In the genomic region with DNA sequence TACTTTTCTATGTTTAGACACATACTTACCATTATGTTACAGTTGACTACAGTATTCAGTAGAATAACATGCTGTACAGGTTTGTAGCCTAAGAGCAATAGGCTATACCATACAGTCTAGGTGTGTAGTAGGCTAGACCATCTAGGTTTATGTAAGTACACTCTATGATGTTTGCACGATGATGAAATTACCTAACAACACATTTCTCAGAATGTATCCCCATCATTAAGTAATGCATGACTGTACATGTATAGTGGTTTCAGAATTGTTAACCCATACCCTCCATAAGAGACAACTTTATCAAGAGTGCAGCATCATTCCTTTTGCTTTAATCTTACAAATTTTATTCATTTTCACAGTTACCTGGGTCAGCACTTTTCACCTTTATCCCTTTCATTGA, we compare ENCODE assay signal across 25 cellular contexts.
DNase-seq lines count a peak whose midpoint lies in the region; ATAC-seq, FAIRE-seq and TF ChIP-seq lines count a peak whose summit lies in the region.
"Had no signal": no experiment of that assay in that cellular context is flagged by ENCODE, and none has a peak within 500 bp of the region (broad histone marks: within the 10 kb centered on the region; RNA-seq: fewer than 3 reads in every experiment).

No MANE protein-coding gene starts in this region.

- H3K9me3 Mint-ChIP-seq in activated T-cell treated with anti-CD3 and anti-CD28 coated beads, Interleukin-2, amount 50 U/mL, for 72 hours: no peaks in the 10 kb centered on the region
- H3K9me3 Mint-ChIP-seq: CD4-positive, alpha-beta T cell; CD8-positive, alpha-beta memory T cell; GM23338; HFFc6 had no signal

- peaks cover 18% of the 10 kb centered on the region for H3K27me3 Mint-ChIP-seq in activated T-cell treated with anti-CD3 and anti-CD28 coated beads, Interleukin-2, amount 50 U/mL, for 72 hours (ENCODE audit: low read depth)
- H3K27me3 Mint-ChIP-seq: CD4-positive, alpha-beta T cell; CD8-positive, alpha-beta memory T cell had no signal

- TF ChIP-seq CTCF in bronchial epithelial cell (IDR thresholded peaks at IDR 0.05; ENCODE audit: insufficient read depth, low read length, severe bottlenecking) (no peak), epithelial cell of esophagus (IDR thresholded peaks at IDR 0.05; ENCODE audit: insufficient read depth, low read depth, low read length, missing control alignments) (no peak), sigmoid colon (IDR thresholded peaks at IDR 0.05) (no peak)

- 88 to 95% methylated on average over 1 of the region's 1 CpG for WGBS in sigmoid colon, 2 donors

- H3K36me3 ChIP-seq in bronchial epithelial cell (ENCODE audit: control insufficient read depth, insufficient read depth, low read length): no peaks in the 10 kb centered on the region
- H3K36me3 ChIP-seq in sigmoid colon: no peaks in the 10 kb centered on the region
- H3K36me3 ChIP-seq: BE2C, HAP-1 had no signal

- H3K27ac ChIP-seq in sigmoid colon: no peak overlapping the region
- H3K27ac ChIP-seq: 22Rv1; BLaER1 treated with 17β-estradiol and CSF1 and Interleukin-3, amounts not matched to agents 10 nM and 100 nM had no signal

- H3K4me1 Mint-ChIP-seq in activated T-cell treated with anti-CD3 and anti-CD28 coated beads, Interleukin-2, amount 50 U/mL, for 72 hours (ENCODE audit: low read depth): no peaks in the 10 kb centered on the region
- H3K4me1 Mint-ChIP-seq: CD14-positive monocyte; CD8-positive, alpha-beta memory T cell had no signal

- H3K36me3 Mint-ChIP-seq in activated T-cell treated with anti-CD3 and anti-CD28 coated beads, Interleukin-2, amount 50 U/mL, for 72 hours (ENCODE audit: insufficient read depth in 2 of 2): no peaks in the 10 kb centered on the region
- H3K36me3 Mint-ChIP-seq: CD8-positive, alpha-beta memory T cell had no signal

- ATAC-seq in activated T-cell treated with anti-CD3 and anti-CD28 coated beads, Interleukin-2, amount 50 U/mL, for 72 hours (replicated peaks in 1 of 2): peak; percentile 37 to 55
- ATAC-seq: GM23338 had no signal

- no peak overlapping the region for H3K4me3 Mint-ChIP-seq in activated T-cell treated with anti-CD3 and anti-CD28 coated beads, Interleukin-2, amount 50 U/mL, for 72 hours
- H3K4me3 Mint-ChIP-seq: CD14-positive monocyte; CD4-positive, alpha-beta T cell; CD8-positive, alpha-beta memory T cell; GM23338; HFFc6 had no signal

- no peak for TF ChIP-seq POLR2A in sigmoid colon (IDR thresholded peaks at IDR 0.05)

- H3K4me3 ChIP-seq in bronchial epithelial cell (ENCODE audit: low read depth, low read length) (no peak overlapping the region), epithelial cell of esophagus (ENCODE audit: low read length) (no peak overlapping the region), sigmoid colon (no peak overlapping the region)
- H3K4me3 ChIP-seq: BLaER1 treated with 17β-estradiol and CSF1 and Interleukin-3, amounts not matched to agents 10 nM and 100 nM; GM23338; HAP-1 had no signal

- no peaks in the 10 kb centered on the region for H3K9me3 ChIP-seq in sigmoid colon
- H3K9me3 ChIP-seq: BE2C; BLaER1 treated with 17β-estradiol and CSF1 and Interleukin-3, amounts not matched to agents 10 nM and 100 nM; HAP-1 had no signal

- no peak for FAIRE-seq in bronchial epithelial cell (lab: Jason Lieb, UNC)
- FAIRE-seq: A204.1, D721Med, GM12891, GM18507, H54 had no signal

- intact Hi-C loops in sigmoid colon (cut with DNase I): no loop called here

- no peak for TF ChIP-seq EP300 in sigmoid colon (IDR thresholded peaks at IDR 0.05)

- no peak overlapping the region for H3K27ac Mint-ChIP-seq in activated T-cell treated with anti-CD3 and anti-CD28 coated beads, Interleukin-2, amount 50 U/mL, for 72 hours
- H3K27ac Mint-ChIP-seq: CD14-positive monocyte; CD4-positive, alpha-beta T cell; CD8-positive, alpha-beta memory T cell; GM23338; HFFc6 had no signal

- H3K27me3 ChIP-seq in bronchial epithelial cell (ENCODE audit: control insufficient read depth, insufficient read depth, low read length) (no peaks in the 10 kb centered on the region), sigmoid colon (no peaks in the 10 kb centered on the region)
- H3K27me3 ChIP-seq: BE2C had no signal

- no peak for DNase-seq in activated T-cell treated with anti-CD3 and anti-CD28 coated beads, Interleukin-2, amount 50 U/mL, for 72 hours
- DNase-seq in activated T-cell treated with anti-CD3 and anti-CD28 coated beads, Interleukin-2, amount 50 U/mL, for 48 hours: no peak
- peak; percentile 59 for DNase-seq in bronchial epithelial cell (ENCODE audit: low read depth)
- DNase-seq in epithelial cell of esophagus (ENCODE audit: low read depth): peak; percentile 34
- DNase-seq in NCI-H2029 (lab: John Stamatoyannopoulos, UW): no peak
- DNase-seq in sigmoid colon: no peak
- DNase-seq: ACHN; AML-193; BE2C; CD4-positive, alpha-beta T cell; CD8-positive, alpha-beta memory T cell; DMS 273 treated with DMSO at 0.1 percent for 48 hours; DMS79 treated with DMSO at 0.1 percent for 48 hours; GF-D8; HFFc6 had no signal

- H3K4me1 ChIP-seq in sigmoid colon: no peaks in the 10 kb centered on the region
- H3K4me1 ChIP-seq: BE2C; BLaER1 treated with 17β-estradiol and CSF1 and Interleukin-3, amounts not matched to agents 10 nM and 100 nM had no signal

Comparison
In these comparisons a context has a peak if more than half of its experiments do, and no peak if none do; other contexts are left out.
1. DNase-seq: peak in bronchial epithelial cell (single experiment) and epithelial cell of esophagus (single experiment); none in activated T-cell treated with anti-CD3 and anti-CD28 coated beads, Interleukin-2, amount 50 U/mL, for 72 hours (0 of 2), activated T-cell treated with anti-CD3 and anti-CD28 coated beads, Interleukin-2, amount 50 U/mL, for 48 hours (0 of 2), NCI-H2029 (single experiment) and sigmoid colon (single experiment).